In the genomic region with DNA sequence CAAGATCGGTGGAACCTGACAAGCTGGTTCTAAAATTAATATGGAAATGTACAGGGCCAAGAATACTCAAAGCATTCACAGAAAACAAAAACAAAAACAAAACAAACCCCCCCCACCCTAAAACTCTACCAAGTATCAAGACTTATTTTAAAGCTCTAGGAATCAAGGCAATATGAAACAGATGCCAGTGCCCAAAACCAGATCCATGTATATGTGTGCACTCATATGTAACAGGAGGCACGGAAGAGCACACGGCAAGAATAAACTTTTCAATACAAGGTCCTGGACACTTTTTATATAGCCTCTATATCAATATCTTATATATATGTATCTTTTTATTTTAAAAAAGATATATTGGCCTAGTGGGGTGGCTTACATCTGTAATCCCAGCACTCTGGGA, we compare ENCODE assay signal across 35 cellular contexts.
"Had no signal": no experiment of that assay in that cellular context is flagged by ENCODE, and none has a peak within 500 bp of the region (broad histone marks: within the 10 kb centered on the region; RNA-seq: fewer than 3 reads in every experiment).

No MANE protein-coding gene starts in this region.

- H3K4me3 ChIP-seq: MG63 had no signal

- DNase-seq: Karpas-422, Kasumi-1, MG63, MM.1S, MV-4-11, NCI-H1048, NCI-H1092, NCI-H1092 treated with DMSO at 0.1 percent for 48 hours, NCI-H1105, NCI-H1105 treated with DMSO at 0.1 percent for 48 hours, NCI-H1417, NCI-H1417 treated with DMSO at 0.1 percent for 48 hours, NCI-H1436, NCI-H1436 treated with DMSO at 0.1 percent for 48 hours, NCI-H146, NCI-H1694, NCI-H1694 treated with DMSO at 0.1 percent for 48 hours, NCI-H187, NCI-H187 treated with DMSO at 0.1 percent for 48 hours, NCI-H1930, NCI-H2029, NCI-H2029 treated with DMSO at 0.1 percent for 48 hours, NCI-H2081, NCI-H2081 treated with DMSO at 0.1 percent for 48 hours, NCI-H2107, NCI-H2171, NCI-H2171 treated with DMSO at 0.1 percent for 48 hours, NCI-H2227 treated with DMSO at 0.1 percent for 48 hours, NCI-H226, NCI-H345, NCI-H446, NCI-H446 treated with DMSO at 0.1 percent for 48 hours, NCI-H510A, NCI-H510A treated with DMSO at 0.1 percent for 48 hours, NCI-H524 had no signal

- H3K9me3 ChIP-seq: MG63 had no signal

- H3K27me3 ChIP-seq: MG63 had no signal

- H3K36me3 ChIP-seq: MG63 had no signal
